In genomic region chr3:182794806-182795369, GRCh38 we compare ENCODE assay signal across 1 cellular context.
TF ChIP-seq lines count a peak whose summit lies in the region.

No MANE protein-coding gene starts in this region.

TF ChIP-seq in GM23338, 12 proteins besides CTCF, POLR2A, EP300 and RAD21 (continued from another document):
- TF ChIP-seq REST (IDR thresholded peaks at IDR 0.05; ENCODE audit: unreplicated experiment) = no peak
- no peak for TF ChIP-seq STAT1 (IDR thresholded peaks at IDR 0.05; ENCODE audit: unreplicated experiment)
